8 cellular contexts compared by ENCODE assay signal in genomic region chr11:63939351-63939920, GRCh38. TPM values are rescaled to one million over a fixed set of nuclear protein-coding genes. Genes with fewer than 3 reads are reported as not detected.
DNase-seq lines count a peak whose midpoint lies in the region; ATAC-seq and TF ChIP-seq lines count a peak whose summit lies in the region.

No MANE protein-coding gene starts in this region.

- peak overlapping the region; percentile 40 to 71 for H3K27ac ChIP-seq in testis

- intact Hi-C loops in testis (cut with DNase I; ENCODE audit: low total_unique reads): no loop called here

- no peaks in the 10 kb centered on the region for H3K9me3 ChIP-seq in testis

- peak; percentile 6 for ATAC-seq in left lobe of liver
- ATAC-seq in HG03354 (IDR thresholded peaks at IDR 0.05; ENCODE audit: poor library complexity, severe bottlenecking, unreplicated experiment): no peak

- H3K27me3 ChIP-seq in testis: no peaks in the 10 kb centered on the region

- DNase-seq in DMS 273 (lab: John Stamatoyannopoulos, UW; ENCODE audit: unreplicated experiment) (peak; percentile 33), DMS 273 treated with DMSO at 0.1 percent for 48 hours (lab: John Stamatoyannopoulos, UW) (no peak), Kasumi-1 (lab: John Stamatoyannopoulos, UW) (peak; percentile 7 to 8), astrocyte of the hippocampus (ENCODE audit: low read depth, low spot score) (peak; percentile 41), left lobe of liver (ENCODE audit: low spot score) (no peak), testis (peak; percentile 30)
- no peak for DNase-seq in effector CD4-positive, alpha-beta T cell

- no peaks in the 10 kb centered on the region for H3K36me3 ChIP-seq in testis (ENCODE audit: low read depth, missing control alignments)

- peak overlapping the region; percentile 74 to 90 for H3K4me3 ChIP-seq in testis

- WGBS in testis, 2 donors: 2 to 3% methylated on average over 27 to 33 of the region's 33 CpGs

- no peak for TF ChIP-seq CTCF in testis (IDR thresholded peaks at IDR 0.05)

- no peak for TF ChIP-seq POLR2A in testis (IDR thresholded peaks at IDR 0.05)

- H3K4me1 ChIP-seq in testis: peaks cover 4% of the 10 kb centered on the region

RNA-seq across cellular contexts. Expression of gene NAA40, which starts 0.6 kb away (rescaled TPM):
- total RNA-seq in left lobe of liver (4.2 TPM), testis (10 to 100 TPM; 44.8 to 57.5 TPM)
- polyA plus RNA-seq in testis (ENCODE audit: insufficient read depth, low read depth, low replicate concordance): 49.7 TPM

RNA-seq across cellular contexts. Expression of gene RCOR2, which starts 22.5 kb away (rescaled TPM):
- total RNA-seq in left lobe of liver (0.23 TPM), testis (1 to 10 TPM; 3.9 to 6.3 TPM)
- 7.9 TPM for polyA plus RNA-seq in testis (ENCODE audit: insufficient read depth, low read depth, low replicate concordance)

RNA-seq across cellular contexts. Expression of gene COX8A, which starts 35.0 kb away (rescaled TPM):
- 182 TPM for total RNA-seq in left lobe of liver
- total RNA-seq in testis: 100 to 1,000 TPM; 438 to 536 TPM
- 212 TPM for polyA plus RNA-seq in testis (ENCODE audit: insufficient read depth, low read depth, low replicate concordance)

RNA-seq across cellular contexts. Expression of gene OTUB1, which starts 46.8 kb away (rescaled TPM):
- 22.8 TPM for total RNA-seq in left lobe of liver
- 100 to 1,000 TPM; 121 to 145 TPM for total RNA-seq in testis
- polyA plus RNA-seq in testis (ENCODE audit: insufficient read depth, low read depth, low replicate concordance): 115 TPM

Comparison
In these comparisons a context has a peak if more than half of its experiments do, and no peak if none do; other contexts are left out.
1. DNase-seq: peak in DMS 273 (single experiment), Kasumi-1 (2 of 2), astrocyte of the hippocampus (single experiment) and testis (single experiment); none in DMS 273 treated with DMSO at 0.1 percent for 48 hours (single experiment), left lobe of liver (single experiment) and effector CD4-positive, alpha-beta T cell (single experiment).